ENCODE assay signal across 1 cellular context in the genomic region with DNA sequence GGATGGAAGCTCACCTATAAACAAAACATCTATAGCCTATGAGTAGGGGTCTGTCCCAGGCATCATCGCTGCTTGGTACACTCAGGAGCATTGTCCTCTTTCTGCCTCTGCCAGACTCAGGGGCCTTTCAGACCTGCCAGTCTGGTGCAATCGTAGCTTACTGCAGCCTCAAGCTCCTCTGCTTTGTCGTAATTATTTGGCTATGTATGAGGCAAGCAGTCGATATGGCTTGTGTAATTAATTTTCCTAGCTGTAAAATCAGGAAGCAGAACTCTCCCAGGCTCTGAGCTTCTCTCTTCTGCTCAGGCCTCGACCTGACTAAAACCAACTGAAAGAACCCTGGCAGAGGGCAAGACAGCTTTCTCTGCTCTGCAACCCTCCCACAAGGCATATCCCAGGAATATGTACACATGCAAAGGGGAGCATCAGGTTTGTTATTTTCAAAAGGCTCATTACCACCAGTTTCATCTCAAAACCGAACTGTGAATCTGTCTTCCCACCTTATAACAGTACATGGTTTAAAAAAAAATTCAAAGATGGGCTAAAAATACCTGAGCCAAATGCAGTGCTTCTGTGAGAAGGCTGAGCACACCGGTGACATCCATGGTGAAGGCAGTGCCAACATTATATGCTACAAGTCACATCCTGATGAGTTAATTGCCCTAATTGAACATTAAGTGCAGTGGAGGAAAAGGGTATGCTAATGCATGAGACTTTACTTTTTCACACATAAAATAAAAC.
TF ChIP-seq lines count a peak whose summit lies in the region.

No MANE protein-coding gene starts in this region.

TF ChIP-seq in WTC11, 78 proteins besides CTCF, POLR2A, EP300 and RAD21 (continued from another document):
- TF ChIP-seq, protein P1, sequence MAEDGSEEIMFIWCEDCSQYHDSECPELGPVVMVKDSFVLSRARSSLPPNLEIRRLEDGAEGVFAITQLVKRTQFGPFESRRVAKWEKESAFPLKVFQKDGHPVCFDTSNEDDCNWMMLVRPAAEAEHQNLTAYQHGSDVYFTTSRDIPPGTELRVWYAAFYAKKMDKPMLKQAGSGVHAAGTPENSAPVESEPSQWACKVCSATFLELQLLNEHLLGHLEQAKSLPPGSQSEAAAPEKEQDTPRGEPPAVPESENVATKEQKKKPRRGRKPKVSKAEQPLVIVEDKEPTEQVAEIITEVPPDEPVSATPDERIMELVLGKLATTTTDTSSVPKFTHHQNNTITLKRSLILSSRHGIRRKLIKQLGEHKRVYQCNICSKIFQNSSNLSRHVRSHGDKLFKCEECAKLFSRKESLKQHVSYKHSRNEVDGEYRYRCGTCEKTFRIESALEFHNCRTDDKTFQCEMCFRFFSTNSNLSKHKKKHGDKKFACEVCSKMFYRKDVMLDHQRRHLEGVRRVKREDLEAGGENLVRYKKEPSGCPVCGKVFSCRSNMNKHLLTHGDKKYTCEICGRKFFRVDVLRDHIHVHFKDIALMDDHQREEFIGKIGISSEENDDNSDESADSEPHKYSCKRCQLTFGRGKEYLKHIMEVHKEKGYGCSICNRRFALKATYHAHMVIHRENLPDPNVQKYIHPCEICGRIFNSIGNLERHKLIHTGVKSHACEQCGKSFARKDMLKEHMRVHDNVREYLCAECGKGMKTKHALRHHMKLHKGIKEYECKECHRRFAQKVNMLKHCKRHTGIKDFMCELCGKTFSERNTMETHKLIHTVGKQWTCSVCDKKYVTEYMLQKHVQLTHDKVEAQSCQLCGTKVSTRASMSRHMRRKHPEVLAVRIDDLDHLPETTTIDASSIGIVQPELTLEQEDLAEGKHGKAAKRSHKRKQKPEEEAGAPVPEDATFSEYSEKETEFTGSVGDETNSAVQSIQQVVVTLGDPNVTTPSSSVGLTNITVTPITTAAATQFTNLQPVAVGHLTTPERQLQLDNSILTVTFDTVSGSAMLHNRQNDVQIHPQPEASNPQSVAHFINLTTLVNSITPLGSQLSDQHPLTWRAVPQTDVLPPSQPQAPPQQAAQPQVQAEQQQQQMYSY (CRISPR knock-in tag; IDR thresholded peaks at IDR 0.05): no peak
- no peak for TF ChIP-seq ZNF416 (CRISPR knock-in tag; IDR thresholded peaks at IDR 0.05)
- TF ChIP-seq ATF1 (CRISPR knock-in tag; IDR thresholded peaks at IDR 0.05): no peak
- TF ChIP-seq RORB (CRISPR knock-in tag; IDR thresholded peaks at IDR 0.05): no peak
- TF ChIP-seq, protein P2, sequence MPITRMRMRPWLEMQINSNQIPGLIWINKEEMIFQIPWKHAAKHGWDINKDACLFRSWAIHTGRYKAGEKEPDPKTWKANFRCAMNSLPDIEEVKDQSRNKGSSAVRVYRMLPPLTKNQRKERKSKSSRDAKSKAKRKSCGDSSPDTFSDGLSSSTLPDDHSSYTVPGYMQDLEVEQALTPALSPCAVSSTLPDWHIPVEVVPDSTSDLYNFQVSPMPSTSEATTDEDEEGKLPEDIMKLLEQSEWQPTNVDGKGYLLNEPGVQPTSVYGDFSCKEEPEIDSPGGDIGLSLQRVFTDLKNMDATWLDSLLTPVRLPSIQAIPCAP (CRISPR knock-in tag; IDR thresholded peaks at IDR 0.05): no peak
- TF ChIP-seq NFE2L1 (CRISPR knock-in tag; IDR thresholded peaks at IDR 0.05): no peak
- TF ChIP-seq, protein P3, sequence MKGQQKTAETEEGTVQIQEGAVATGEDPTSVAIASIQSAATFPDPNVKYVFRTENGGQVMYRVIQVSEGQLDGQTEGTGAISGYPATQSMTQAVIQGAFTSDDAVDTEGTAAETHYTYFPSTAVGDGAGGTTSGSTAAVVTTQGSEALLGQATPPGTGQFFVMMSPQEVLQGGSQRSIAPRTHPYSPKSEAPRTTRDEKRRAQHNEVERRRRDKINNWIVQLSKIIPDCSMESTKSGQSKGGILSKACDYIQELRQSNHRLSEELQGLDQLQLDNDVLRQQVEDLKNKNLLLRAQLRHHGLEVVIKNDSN (CRISPR knock-in tag; IDR thresholded peaks at IDR 0.05): no peak
- no peak for TF ChIP-seq KAT7 (CRISPR knock-in tag; IDR thresholded peaks at IDR 0.05; ENCODE audit: borderline replicate concordance)
- no peak for TF ChIP-seq CBFB (CRISPR knock-in tag; IDR thresholded peaks at IDR 0.05; ENCODE audit: low read depth)
- no peak for TF ChIP-seq HMGA2 (CRISPR knock-in tag; IDR thresholded peaks at IDR 0.05)
TF ChIP-seq in WTC11: peak in this region for 0.
